8 cellular contexts compared by ENCODE assay signal in the genomic region with DNA sequence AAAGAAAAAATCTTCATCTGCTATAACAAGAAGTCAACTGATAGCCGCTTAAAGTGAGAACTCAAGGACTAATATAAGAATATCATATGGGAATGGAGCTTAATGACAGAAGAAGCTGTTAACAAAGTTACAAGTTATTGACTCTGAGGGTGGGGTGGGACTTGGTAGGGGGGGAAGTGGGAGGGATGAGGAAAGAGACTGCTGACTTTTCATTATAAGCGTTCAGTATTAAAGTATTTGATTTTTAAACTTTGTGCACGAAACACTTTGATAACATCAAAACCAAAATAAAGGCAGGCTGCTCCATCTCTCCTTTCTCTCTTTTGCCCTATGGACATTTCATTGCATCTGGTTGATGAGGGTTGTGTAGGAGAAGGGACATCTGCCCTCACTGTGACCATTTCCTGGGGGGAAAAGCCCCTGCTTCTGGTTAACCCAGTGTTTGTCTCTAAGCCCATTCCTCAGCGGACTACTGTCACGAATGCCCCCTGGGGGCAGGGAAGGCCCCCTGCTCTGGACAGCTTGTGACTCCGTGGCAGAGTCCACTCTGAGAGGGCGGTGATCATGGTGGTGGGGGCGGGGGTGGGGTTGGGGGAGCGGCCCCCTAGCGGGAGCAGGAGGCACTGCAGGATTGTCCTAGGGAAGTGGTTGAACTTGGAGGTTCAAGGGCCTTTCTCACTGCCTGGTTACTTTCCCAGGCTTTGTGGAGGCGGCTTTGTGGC. TPM values are rescaled to one million over a fixed set of nuclear protein-coding genes. Genes with fewer than 3 reads are reported as not detected.
DNase-seq lines count a peak whose midpoint lies in the region; ATAC-seq and TF ChIP-seq lines count a peak whose summit lies in the region.

No MANE protein-coding gene starts in this region.

- H3K36me3 Mint-ChIP-seq in CD4-positive, alpha-beta T cell (ENCODE audit: low read depth), result no peaks in the 10 kb centered on the region

- POLR2A ChIA-PET in CD4-positive, alpha-beta T cell (lab: Charles Lee), result no interaction called here

- peak; percentile 41 for TF ChIP-seq CTCF in CD4-positive, alpha-beta T cell (IDR thresholded peaks at IDR 0.05)

- H3K4me1 Mint-ChIP-seq in CD4-positive, alpha-beta T cell (ENCODE audit: low read depth), result no peaks in the 10 kb centered on the region

- no peak for DNase-seq in CD4-positive, alpha-beta T cell
- peak; percentile 10 for DNase-seq in UCSD-AML1 (lab: John Stamatoyannopoulos, UW; ENCODE audit: unreplicated experiment)
- DNase-seq in kidney tubule cell (ENCODE audit: low spot score), result peak; percentile 18
- DNase-seq in ureter (ENCODE audit: low spot score), result no peak
- no peak for DNase-seq in middle frontal gyrus (ENCODE audit: extremely low spot score, low spot score)
- DNase-seq in stimulated activated CD4-positive, alpha-beta T cell treated with anti-CD3 and anti-CD28 coated beads, Interleukin-4, amount 100 ng/mL, for 4 hours, result no peak
- DNase-seq in medulla oblongata (ENCODE audit: extremely low spot score), result no peak

- H3K27ac ChIP-seq in CD4-positive, alpha-beta T cell (ENCODE audit: low read depth, low read length), result no peak overlapping the region

- H3K9me3 ChIP-seq in CD4-positive, alpha-beta T cell (ENCODE audit: control insufficient read depth, low read length), result no peaks in the 10 kb centered on the region

- H3K4me3 Mint-ChIP-seq in CD4-positive, alpha-beta T cell, result no peak overlapping the region

- H3K27me3 ChIP-seq in CD4-positive, alpha-beta T cell (ENCODE audit: control insufficient read depth, insufficient read depth, low read length), result no peaks in the 10 kb centered on the region

- H3K9me3 Mint-ChIP-seq in CD4-positive, alpha-beta T cell, result no peaks in the 10 kb centered on the region

- no peak overlapping the region for H3K27ac Mint-ChIP-seq in CD4-positive, alpha-beta T cell

- intact Hi-C loops in CD4-positive, alpha-beta T cell (cut with DNase I, micrococcal nuclease), result no loop called here

- CTCF ChIA-PET in CD4-positive, alpha-beta T cell (lab: Charles Lee), result no interaction called here

- ATAC-seq in CD4-positive, alpha-beta T cell (ENCODE audit: poor library complexity), result no peak
- ATAC-seq in GM21381 (IDR thresholded peaks at IDR 0.05; ENCODE audit: unreplicated experiment), result peak; percentile 52

- no peaks in the 10 kb centered on the region for H3K27me3 Mint-ChIP-seq in CD4-positive, alpha-beta T cell

RNA-seq across cellular contexts. Expression of gene SLC13A4, which starts 17.4 kb away (rescaled TPM):
- total RNA-seq in CD4-positive, alpha-beta T cell, result not detected
- 0.13 TPM for total RNA-seq in ureter

RNA-seq across cellular contexts. Expression of gene FAM180A, which starts 38.0 kb away (rescaled TPM):
- total RNA-seq in CD4-positive, alpha-beta T cell, result not detected
- 1.1 TPM for total RNA-seq in ureter

RNA-seq across cellular contexts. Expression of gene STMP1, which starts 48.3 kb away (rescaled TPM):
- 10 to 100 TPM; 11.5 to 14.1 TPM for total RNA-seq in CD4-positive, alpha-beta T cell
- 32.9 TPM for total RNA-seq in ureter

Comparison
In these comparisons a context has a peak if more than half of its experiments do, and no peak if none do; other contexts are left out.
1. DNase-seq: peak in UCSD-AML1 (single experiment) and kidney tubule cell (single experiment); none in CD4-positive, alpha-beta T cell (0 of 10), ureter (single experiment), middle frontal gyrus (single experiment), stimulated activated CD4-positive, alpha-beta T cell treated with anti-CD3 and anti-CD28 coated beads, Interleukin-4, amount 100 ng/mL, for 4 hours (0 of 2) and medulla oblongata (single experiment).